35 cellular contexts compared by ENCODE assay signal in the genomic region with DNA sequence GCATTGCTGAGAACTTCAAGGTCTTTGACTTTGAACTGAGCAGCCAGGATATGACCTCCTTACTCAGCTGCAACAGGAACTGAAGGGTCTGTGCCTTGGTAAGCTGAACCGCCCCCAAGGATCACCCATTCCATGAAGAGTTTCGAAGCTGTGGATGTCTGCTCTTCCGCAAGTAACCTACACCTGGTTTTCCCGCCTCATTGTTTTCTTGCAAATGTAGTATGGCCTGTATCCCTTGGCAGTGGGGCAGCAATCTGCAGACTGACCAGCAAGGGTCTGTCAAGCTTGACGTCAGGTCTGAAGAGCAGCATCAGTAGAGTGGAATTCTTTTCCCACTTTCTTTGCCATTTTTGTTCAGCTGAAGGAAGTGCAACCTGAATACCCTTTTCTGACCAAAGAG.
"Had no signal": no experiment of that assay in that cellular context is flagged by ENCODE, and none has a peak within 500 bp of the region (broad histone marks: within the 10 kb centered on the region; RNA-seq: fewer than 3 reads in every experiment).

No MANE protein-coding gene starts in this region.

- DNase-seq: activated CD4-positive, alpha-beta memory T cell treated with anti-CD3 and anti-CD28 coated beads, Interleukin-2, amount 10 ng/mL, durations not matched to agents 7 days and 5 days; activated CD4-positive, alpha-beta T cell treated with anti-CD3 and anti-CD28 coated beads for 4 hours; activated CD4-positive, alpha-beta T cell treated with anti-CD3 and anti-CD28 coated beads, Interleukin-2, amount 10 ng/mL, durations not matched to agents 24 days and 14 days; activated CD4-positive, alpha-beta T cell treated with anti-CD3 and anti-CD28 coated beads, Interleukin-2, amount 50 U/mL, for 48 hours; activated CD4-positive, CD25-positive, alpha-beta regulatory T cell treated with anti-CD3 and anti-CD28 coated beads, Interleukin-2, amount 50 U/mL, for 72 hours; activated CD8-positive, alpha-beta memory T cell treated with anti-CD3 and anti-CD28 coated beads for 24 hours; activated CD8-positive, alpha-beta memory T cell treated with anti-CD3 and anti-CD28 coated beads, Interleukin-2, amount 10 ng/mL, durations not matched to agents 7 days and 5 days; activated CD8-positive, alpha-beta memory T cell treated with anti-CD3 and anti-CD28 coated beads, Interleukin-2, amount 50 U/mL, for 48 hours; activated CD8-positive, alpha-beta T cell treated with anti-CD3 and anti-CD28 coated beads, Interleukin-2, amount 10 ng/mL, durations not matched to agents 7 days and 5 days; activated effector memory CD4-positive, alpha-beta T cell treated with Interleukin-2 at 50 U/mL for 16 hours; activated gamma-delta T cell; activated naive CD4-positive, alpha-beta T cell treated with anti-CD3 and anti-CD28 coated beads, Interleukin-2, amount 10 ng/mL, durations not matched to agents 7 days and 5 days; activated naive CD4-positive, alpha-beta T cell treated with Interleukin-2 at 50 U/mL for 16 hours; activated naive CD8-positive, alpha-beta T cell treated with anti-CD3 and anti-CD28 coated beads, Interleukin-2, amount 10 ng/mL, durations not matched to agents 7 days and 5 days; activated naive CD8-positive, alpha-beta T cell treated with anti-CD3 and anti-CD28 coated beads, Interleukin-2, amount 50 U/mL, for 24 hours; activated T-cell treated with anti-CD3 and anti-CD28 coated beads, Interleukin-2, amount 50 U/mL, for 24 hours; activated T-cell treated with anti-CD3 and anti-CD28 coated beads, Interleukin-2, amount 50 U/mL, for 48 hours; amygdala; anterior cingulate cortex; body of pancreas; brain microvascular endothelial cell; central memory CD4-positive, alpha-beta T cell; SW 1271; T-helper 1 cell; T-helper 2 cell; T-helper 9 cell had no signal

- H3K27me3 Mint-ChIP-seq: activated naive CD4-positive, alpha-beta T cell treated with anti-CD3 and anti-CD28 coated beads, Interleukin-2, amount 10 ng/mL, durations not matched to agents 7 days and 5 days; activated naive CD8-positive, alpha-beta T cell treated with anti-CD3 and anti-CD28 coated beads, Interleukin-2, amount 50 U/mL, for 24 hours had no signal

- H3K9me3 Mint-ChIP-seq: activated CD4-positive, alpha-beta memory T cell treated with anti-CD3 and anti-CD28 coated beads, Interleukin-2, amount 10 ng/mL, durations not matched to agents 7 days and 5 days; activated CD4-positive, alpha-beta T cell treated with anti-CD3 and anti-CD28 coated beads, Interleukin-2, amount 10 ng/mL, durations not matched to agents 24 days and 14 days; activated naive CD4-positive, alpha-beta T cell treated with anti-CD3 and anti-CD28 coated beads, Interleukin-2, amount 10 ng/mL, durations not matched to agents 7 days and 5 days; activated naive CD4-positive, alpha-beta T cell treated with anti-CD3 and anti-CD28 coated beads, Interleukin-2, amount 50 U/mL, for 24 hours; activated naive CD8-positive, alpha-beta T cell treated with anti-CD3 and anti-CD28 coated beads, Interleukin-2, amount 10 ng/mL, durations not matched to agents 7 days and 5 days; activated naive CD8-positive, alpha-beta T cell treated with anti-CD3 and anti-CD28 coated beads, Interleukin-2, amount 50 U/mL, for 24 hours; activated T-cell treated with anti-CD3 and anti-CD28 coated beads, Interleukin-2, amount 50 U/mL, for 24 hours; activated T-helper 2 cell treated with anti-CD3 and anti-CD28 coated beads, Interferon-gamma antibody, Interleukin-2, Interleukin-4, amounts not matched to agents 10 μg/mL and 5 μg/mL and 100 μg/mL, durations not matched to agents 14 hours and 24 hours and 36 hours; T-helper 1 cell treated with Interleukin-12 subunit alpha and Interleukin-12 subunit beta and Interleukin-4 antibody, amounts not matched to agents 30 μg/mL and 1 μg/mL, for 36 hours; T-helper 2 cell treated with Interferon-gamma antibody and Interleukin-4, amounts not matched to agents 5 μg/mL and 100 μg/mL, for 36 hours had no signal

- H3K9me3 ChIP-seq: ascending aorta, body of pancreas, breast epithelium had no signal

- H3K36me3 Mint-ChIP-seq: activated CD8-positive, alpha-beta memory T cell treated with anti-CD3 and anti-CD28 coated beads, Interleukin-2, amount 10 ng/mL, durations not matched to agents 7 days and 5 days; activated naive CD4-positive, alpha-beta T cell treated with anti-CD3 and anti-CD28 coated beads, Interleukin-2, amount 10 ng/mL, durations not matched to agents 7 days and 5 days; activated naive CD4-positive, alpha-beta T cell treated with anti-CD3 and anti-CD28 coated beads, Interleukin-2, amount 50 U/mL, for 24 hours; activated naive CD8-positive, alpha-beta T cell; activated naive CD8-positive, alpha-beta T cell treated with anti-CD3 and anti-CD28 coated beads, Interleukin-2, amount 10 ng/mL, durations not matched to agents 7 days and 5 days had no signal

- H3K36me3 ChIP-seq: ascending aorta, brain microvascular endothelial cell, breast epithelium had no signal

- H3K4me3 ChIP-seq: ascending aorta, body of pancreas, breast epithelium had no signal

- H3K4me1 Mint-ChIP-seq: activated CD4-positive, alpha-beta T cell treated with anti-CD3 and anti-CD28 coated beads, Interleukin-2, amount 10 ng/mL, durations not matched to agents 24 days and 14 days; activated naive CD4-positive, alpha-beta T cell treated with anti-CD3 and anti-CD28 coated beads, Interleukin-2, amount 10 ng/mL, durations not matched to agents 7 days and 5 days; activated naive CD4-positive, alpha-beta T cell treated with anti-CD3 and anti-CD28 coated beads, Interleukin-2, amount 50 U/mL, for 24 hours; activated naive CD8-positive, alpha-beta T cell treated with anti-CD3 and anti-CD28 coated beads, Interleukin-2, amount 50 U/mL, for 24 hours had no signal

- H3K4me1 ChIP-seq: ascending aorta, body of pancreas, breast epithelium had no signal

- ATAC-seq: activated CD8-positive, alpha-beta memory T cell treated with anti-CD3 and anti-CD28 coated beads, Interleukin-2, amount 10 ng/mL, durations not matched to agents 7 days and 5 days; activated CD8-positive, alpha-beta T cell treated with anti-CD3 and anti-CD28 coated beads, Interleukin-2, amount 10 ng/mL, durations not matched to agents 7 days and 5 days; activated naive CD8-positive, alpha-beta T cell treated with anti-CD3 and anti-CD28 coated beads, Interleukin-2, amount 50 U/mL, for 24 hours; body of pancreas had no signal

- H3K27ac ChIP-seq: ascending aorta, body of pancreas, brain microvascular endothelial cell, breast epithelium, VCaP had no signal

- H3K27ac Mint-ChIP-seq: activated CD4-positive, alpha-beta memory T cell treated with anti-CD3 and anti-CD28 coated beads, Interleukin-2, amount 10 ng/mL, durations not matched to agents 7 days and 5 days; activated CD4-positive, alpha-beta T cell treated with anti-CD3 and anti-CD28 coated beads, Interleukin-2, amount 10 ng/mL, durations not matched to agents 24 days and 14 days; activated CD8-positive, alpha-beta memory T cell treated with anti-CD3 and anti-CD28 coated beads, Interleukin-2, amount 10 ng/mL, durations not matched to agents 7 days and 5 days; activated CD8-positive, alpha-beta T cell treated with anti-CD3 and anti-CD28 coated beads, Interleukin-2, amount 10 ng/mL, durations not matched to agents 7 days and 5 days; activated naive CD4-positive, alpha-beta T cell treated with anti-CD3 and anti-CD28 coated beads, Interleukin-2, amount 10 ng/mL, durations not matched to agents 7 days and 5 days; activated naive CD4-positive, alpha-beta T cell treated with anti-CD3 and anti-CD28 coated beads, Interleukin-2, amount 50 U/mL, for 24 hours; activated naive CD8-positive, alpha-beta T cell; activated naive CD8-positive, alpha-beta T cell treated with anti-CD3 and anti-CD28 coated beads, Interleukin-2, amount 10 ng/mL, durations not matched to agents 7 days and 5 days; activated naive CD8-positive, alpha-beta T cell treated with anti-CD3 and anti-CD28 coated beads, Interleukin-2, amount 50 U/mL, for 24 hours; activated T-cell treated with anti-CD3 and anti-CD28 coated beads, Interleukin-2, amount 50 U/mL, for 24 hours; activated T-helper 2 cell treated with anti-CD3 and anti-CD28 coated beads, Interferon-gamma antibody, Interleukin-2, Interleukin-4, amounts not matched to agents 10 μg/mL and 5 μg/mL and 100 μg/mL, durations not matched to agents 14 hours and 24 hours and 36 hours; T-helper 1 cell treated with Interleukin-12 subunit alpha and Interleukin-12 subunit beta and Interleukin-4 antibody, amounts not matched to agents 30 μg/mL and 1 μg/mL, for 36 hours; T-helper 2 cell treated with Interferon-gamma antibody and Interleukin-4, amounts not matched to agents 5 μg/mL and 100 μg/mL, for 36 hours had no signal

- FAIRE-seq: TTC549 had no signal

- H3K4me3 Mint-ChIP-seq: activated CD4-positive, alpha-beta memory T cell treated with anti-CD3 and anti-CD28 coated beads, Interleukin-2, amount 10 ng/mL, durations not matched to agents 7 days and 5 days; activated CD4-positive, alpha-beta T cell treated with anti-CD3 and anti-CD28 coated beads, Interleukin-2, amount 10 ng/mL, durations not matched to agents 24 days and 14 days; activated CD8-positive, alpha-beta memory T cell treated with anti-CD3 and anti-CD28 coated beads, Interleukin-2, amount 10 ng/mL, durations not matched to agents 7 days and 5 days; activated CD8-positive, alpha-beta T cell treated with anti-CD3 and anti-CD28 coated beads, Interleukin-2, amount 10 ng/mL, durations not matched to agents 7 days and 5 days; activated naive CD4-positive, alpha-beta T cell treated with anti-CD3 and anti-CD28 coated beads, Interleukin-2, amount 10 ng/mL, durations not matched to agents 7 days and 5 days; activated naive CD4-positive, alpha-beta T cell treated with anti-CD3 and anti-CD28 coated beads, Interleukin-2, amount 50 U/mL, for 24 hours; activated naive CD8-positive, alpha-beta T cell; activated naive CD8-positive, alpha-beta T cell treated with anti-CD3 and anti-CD28 coated beads, Interleukin-2, amount 10 ng/mL, durations not matched to agents 7 days and 5 days; activated naive CD8-positive, alpha-beta T cell treated with anti-CD3 and anti-CD28 coated beads, Interleukin-2, amount 50 U/mL, for 24 hours; activated T-cell treated with anti-CD3 and anti-CD28 coated beads, Interleukin-2, amount 50 U/mL, for 24 hours; T-helper 1 cell treated with Interleukin-12 subunit alpha and Interleukin-12 subunit beta and Interleukin-4 antibody, amounts not matched to agents 30 μg/mL and 1 μg/mL, for 36 hours; T-helper 2 cell treated with Interferon-gamma antibody and Interleukin-4, amounts not matched to agents 5 μg/mL and 100 μg/mL, for 36 hours had no signal

- H3K27me3 ChIP-seq: ascending aorta, body of pancreas, brain microvascular endothelial cell, breast epithelium had no signal
